Comparison of ENCODE assay signal across 8 cellular contexts in the genomic region with DNA sequence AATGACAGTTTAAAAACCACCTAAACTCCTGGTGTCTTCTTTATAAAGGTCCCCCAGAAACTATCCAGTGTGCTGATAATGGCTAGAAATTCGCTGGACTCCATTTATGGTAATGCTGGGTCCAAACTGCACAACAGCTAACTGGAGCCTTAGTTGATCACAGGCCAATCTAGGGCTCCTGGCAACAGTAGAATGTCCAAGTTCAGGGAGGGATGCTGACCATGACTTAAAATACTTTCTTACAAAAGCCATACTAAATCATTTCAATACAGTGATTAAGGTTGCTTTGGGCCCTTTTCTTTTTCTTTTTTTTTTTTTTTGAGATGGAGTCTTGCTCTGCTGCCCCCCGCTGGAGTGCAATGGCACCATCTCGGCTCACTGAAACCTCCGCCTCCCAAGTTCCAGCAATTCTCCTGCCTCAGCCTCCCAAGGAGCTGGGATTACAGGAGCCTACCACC. TPM values are rescaled to one million over a fixed set of nuclear protein-coding genes. Genes with fewer than 3 reads are reported as not detected.
DNase-seq lines count a peak whose midpoint lies in the region; ATAC-seq and TF ChIP-seq lines count a peak whose summit lies in the region.

No MANE protein-coding gene starts in this region.

- intact Hi-C loops in cardiac septum (cut with DNase I) = no loop called here
- intact Hi-C loops in left ventricle myocardium superior (cut with micrococcal nuclease) = no loop called here

- DNase-seq in cardiac muscle cell (ENCODE audit: low read depth in 1 of 2, low spot score in 1 of 2) = peak; percentile 16 to 51
- DNase-seq in cardiac septum (ENCODE audit: low spot score) = no peak
- no peak for DNase-seq in RWPE2 (ENCODE audit: low spot score)
- peak; percentile 35 for DNase-seq in left ventricle myocardium superior
- no peak for DNase-seq in activated naive CD8-positive, alpha-beta T cell treated with anti-CD3 and anti-CD28 coated beads for 36 hours
- no peak for DNase-seq in LoVo (ENCODE audit: low spot score)

- no peaks in the 10 kb centered on the region for H3K9me3 ChIP-seq in cardiac muscle cell (ENCODE audit: low read depth)
- H3K9me3 ChIP-seq in RWPE2 (ENCODE audit: severe bottlenecking) = no peaks in the 10 kb centered on the region

- no peaks in the 10 kb centered on the region for H3K36me3 ChIP-seq in cardiac muscle cell
- H3K36me3 ChIP-seq in RWPE2 (ENCODE audit: low read depth) = peaks cover 12% of the 10 kb centered on the region

- H3K27ac ChIP-seq in cardiac muscle cell (peak overlapping the region; percentile 74), RWPE2 (ENCODE audit: poor library complexity, severe bottlenecking) (no peak overlapping the region)

- H3K4me3 ChIP-seq in cardiac muscle cell (no peak overlapping the region), RWPE2 (ENCODE audit: severe bottlenecking) (no peak overlapping the region)

- H3K27me3 ChIP-seq in cardiac muscle cell = no peaks in the 10 kb centered on the region
- H3K27me3 ChIP-seq in RWPE2 (ENCODE audit: insufficient read depth, poor library complexity, severe bottlenecking) = no peaks in the 10 kb centered on the region

- H3K36me3 Mint-ChIP-seq in activated naive CD8-positive, alpha-beta T cell treated with anti-CD3 and anti-CD28 coated beads for 36 hours = peaks cover 6% of the 10 kb centered on the region

- no peaks in the 10 kb centered on the region for H3K27me3 Mint-ChIP-seq in activated naive CD8-positive, alpha-beta T cell treated with anti-CD3 and anti-CD28 coated beads for 36 hours

- peak; percentile 65 for TF ChIP-seq CTCF in cardiac muscle cell (IDR thresholded peaks at IDR 0.05; ENCODE audit: low read depth, low read length)
- TF ChIP-seq CTCF in RWPE2 (IDR thresholded peaks at IDR 0.05; ENCODE audit: poor library complexity, severe bottlenecking) = peak; percentile 59

- no peak overlapping the region for H3K4me3 Mint-ChIP-seq in activated naive CD8-positive, alpha-beta T cell treated with anti-CD3 and anti-CD28 coated beads for 36 hours

- no peaks in the 10 kb centered on the region for H3K9me3 Mint-ChIP-seq in activated naive CD8-positive, alpha-beta T cell treated with anti-CD3 and anti-CD28 coated beads for 36 hours

- no peak for ATAC-seq in RWPE2 (ENCODE audit: low read depth)
- ATAC-seq in left ventricle myocardium superior = no peak
- no peak for ATAC-seq in GM18498 (IDR thresholded peaks at IDR 0.05; ENCODE audit: unreplicated experiment)
- ATAC-seq in GM21367 (IDR thresholded peaks at IDR 0.05; ENCODE audit: unreplicated experiment) = no peak

- no peak overlapping the region for H3K27ac Mint-ChIP-seq in activated naive CD8-positive, alpha-beta T cell treated with anti-CD3 and anti-CD28 coated beads for 36 hours

- H3K4me1 ChIP-seq in cardiac muscle cell (ENCODE audit: low read depth) = peaks cover 40% of the 10 kb centered on the region
- H3K4me1 ChIP-seq in RWPE2 (ENCODE audit: insufficient read depth, poor library complexity, severe bottlenecking) = no peaks in the 10 kb centered on the region

- H3K4me1 Mint-ChIP-seq in activated naive CD8-positive, alpha-beta T cell treated with anti-CD3 and anti-CD28 coated beads for 36 hours = peaks cover 6% of the 10 kb centered on the region

RNA-seq across cellular contexts. Expression of a gene that starts 14.5 kb away (rescaled TPM):
- total RNA-seq in cardiac muscle cell = 7.2 and 18.0 TPM in 2 replicates
- polyA plus RNA-seq in cardiac muscle cell = 5.3 and 8.6 TPM in 2 replicates
- 42.9 TPM for total RNA-seq in cardiac septum
- 17.2 TPM for total RNA-seq in left ventricle myocardium superior
- total RNA-seq in activated naive CD8-positive, alpha-beta T cell treated with anti-CD3 and anti-CD28 coated beads for 36 hours = under 1 TPM; 0.91 to 0.98 TPM

Comparison
In these comparisons a context has a peak if more than half of its experiments do, and no peak if none do; other contexts are left out.
1. DNase-seq: peak in cardiac muscle cell (2 of 2) and left ventricle myocardium superior (single experiment); none in cardiac septum (single experiment), RWPE2 (single experiment), activated naive CD8-positive, alpha-beta T cell treated with anti-CD3 and anti-CD28 coated beads for 36 hours (single experiment) and LoVo (single experiment).